ENCODE assay signal across 13 cellular contexts in genomic region chr2:240836781-240837467, GRCh38. TPM values are rescaled to one million over a fixed set of nuclear protein-coding genes. Genes with fewer than 3 reads are reported as not detected.
DNase-seq lines count a peak whose midpoint lies in the region; ATAC-seq, FAIRE-seq and TF ChIP-seq lines count a peak whose summit lies in the region.
"Had no signal": no experiment of that assay in that cellular context is flagged by ENCODE, and none has a peak within 500 bp of the region (broad histone marks: within the 10 kb centered on the region; RNA-seq: fewer than 3 reads in every experiment).

No MANE protein-coding gene starts in this region.

- H4K8ac ChIP-seq in mesenchymal stem cell (ENCODE audit: low read length): no peak overlapping the region

- H3K18ac ChIP-seq in mesenchymal stem cell (ENCODE audit: low read depth in 1 of 2, low read length in 2 of 2): no peak overlapping the region

- DNase-seq in A549 (ENCODE audit: low read depth in 1 of 2, low spot score in 1 of 2): no peak
- peak; percentile 44 for DNase-seq in HCEC 1CT
- DNase-seq in fibroblast of lung (ENCODE audit: low read depth in 2 of 2): peak; percentile 61 to 78
- no peak for DNase-seq in mesenchymal stem cell
- no peak for DNase-seq in germinal center (ENCODE audit: low spot score)
- no peak for DNase-seq in HUDEP-2 (lab: John Stamatoyannopoulos, UW; ENCODE audit: unreplicated experiment in 76 of 76)

- no peak for FAIRE-seq in A549 (lab: Jason Lieb, UNC)
- FAIRE-seq: K562 had no signal

- no peak overlapping the region for H2BK15ac ChIP-seq in mesenchymal stem cell (ENCODE audit: low read depth, poor library complexity, severe bottlenecking)

- H3K4me1 ChIP-seq in A549: peaks cover 9% of the 10 kb centered on the region; the same call in 1 of the 3 replicates
- peaks cover 1% of the 10 kb centered on the region for H3K4me1 ChIP-seq in fibroblast of lung (ENCODE audit: control insufficient read depth, extremely low read depth, insufficient read depth, low read length)
- peaks cover 6% of the 10 kb centered on the region for H3K4me1 ChIP-seq in mesenchymal stem cell (ENCODE audit: control insufficient read depth, insufficient read depth, low read depth, low read length)

- no peaks in the 10 kb centered on the region for H3K79me1 ChIP-seq in mesenchymal stem cell (replicated peaks; ENCODE audit: low read length, poor library complexity, severe bottlenecking)

- no peak overlapping the region for H2BK120ac ChIP-seq in mesenchymal stem cell (ENCODE audit: low read depth, low read length)

- no peak overlapping the region for H3K23ac ChIP-seq in mesenchymal stem cell (ENCODE audit: low read length in 2 of 2)

- CTCF ChIA-PET in A549 (lab: Yijun Ruan, JAX): no interaction called here

- H3K79me2 ChIP-seq in fibroblast of lung (ENCODE audit: control insufficient read depth, insufficient read depth, low read length): no peaks in the 10 kb centered on the region

- H2AFZ ChIP-seq in fibroblast of lung (ENCODE audit: low read length) (no peak overlapping the region), mesenchymal stem cell (ENCODE audit: low read depth, low read length) (no peak overlapping the region)

- POLR2A ChIA-PET in A549 (lab: Yijun Ruan, JAX): no interaction called here

- H3K4me3 ChIP-seq in A549: no peak overlapping the region
- H3K4me3 ChIP-seq in fibroblast of lung (replicated peaks in 1 of 4; ENCODE audit: control extremely low read depth in 1 of 4, insufficient read depth in 1 of 4, low read depth in 3 of 4, low read length in 4 of 4): no peak overlapping the region
- peak overlapping the region in 1 of 2 experiments; percentile 23 for H3K4me3 ChIP-seq in mesenchymal stem cell (ENCODE audit: insufficient read depth in 1 of 2, low read depth in 1 of 2, low read length in 2 of 2)
- H3K4me3 ChIP-seq: ascending aorta, K562 had no signal

- TF ChIP-seq CTCF in A549 (IDR thresholded peaks at IDR 0.05) (no peak), fibroblast of lung (conservative IDR thresholded peaks at IDR 0.05 in 1 of 2, IDR thresholded peaks at IDR 0.05 in 1 of 2; ENCODE audit: low read depth in 1 of 2, low read length in 2 of 2) (no peak)

- peak; percentile 8 to 9; a peak in 1 of 6 replicates for ATAC-seq in A549
- no peak for ATAC-seq in GM21723 (IDR thresholded peaks at IDR 0.05; ENCODE audit: unreplicated experiment)
- no peak for ATAC-seq in HG03354 (IDR thresholded peaks at IDR 0.05; ENCODE audit: poor library complexity, severe bottlenecking, unreplicated experiment)
- ATAC-seq: K562 had no signal

- H3K9me3 ChIP-seq in A549: no peaks in the 10 kb centered on the region
- no peaks in the 10 kb centered on the region for H3K9me3 ChIP-seq in fibroblast of lung (ENCODE audit: control insufficient read depth, insufficient read depth, low read depth, low read length)
- H3K9me3 ChIP-seq in mesenchymal stem cell (ENCODE audit: control insufficient read depth, low read length): no peaks in the 10 kb centered on the region
- H3K9me3 ChIP-seq: ascending aorta had no signal

- H3K27me3 ChIP-seq in fibroblast of lung (ENCODE audit: control insufficient read depth, insufficient read depth, low read length) (peaks cover 17% of the 10 kb centered on the region), mesenchymal stem cell (ENCODE audit: control insufficient read depth in 1 of 2, insufficient read depth in 1 of 2, low read length in 2 of 2) (peaks cover 39 to 89% of the 10 kb centered on the region in 2 experiments)
- H3K27me3 ChIP-seq: ascending aorta had no signal

- H4K20me1 ChIP-seq in fibroblast of lung (ENCODE audit: control insufficient read depth, extremely low read depth, insufficient read depth, low read length): no peaks in the 10 kb centered on the region

- H3K14ac ChIP-seq in mesenchymal stem cell (ENCODE audit: low read length in 2 of 2): no peak overlapping the region

- TF ChIP-seq POLR2A in A549 (IDR thresholded peaks at IDR 0.05; ENCODE audit: low read length): no peak

- H3K9ac ChIP-seq in fibroblast of lung (ENCODE audit: insufficient read depth, low read length): no peak overlapping the region
- no peak overlapping the region for H3K9ac ChIP-seq in mesenchymal stem cell (ENCODE audit: low read length)

- H3K4me2 ChIP-seq in A549: no peak overlapping the region
- H3K4me2 ChIP-seq in fibroblast of lung (ENCODE audit: extremely low read depth, insufficient read depth, low read length): no peak overlapping the region
- no peak overlapping the region for H3K4me2 ChIP-seq in mesenchymal stem cell (ENCODE audit: low read length, poor library complexity, severe bottlenecking)

- no peak overlapping the region for H3K4ac ChIP-seq in mesenchymal stem cell (ENCODE audit: low read depth in 1 of 2, low read length in 2 of 2)

- 25% methylated on average over 13 of the region's 17 CpGs for WGBS in A549 (ENCODE audit: missing lambda C conversion rate)
- 86% methylated on average over 17 of the region's 17 CpGs for WGBS in mesenchymal stem cell

- no peak overlapping the region for H2BK12ac ChIP-seq in mesenchymal stem cell (ENCODE audit: low read length in 2 of 2)

- TF ChIP-seq RAD21 in A549 (conservative IDR thresholded peaks at IDR 0.05 in 1 of 2, IDR thresholded peaks at IDR 0.05 in 1 of 2): no peak

- no peak overlapping the region for H3K27ac ChIP-seq in A549
- H3K27ac ChIP-seq in fibroblast of lung (ENCODE audit: insufficient read depth, low read length): no peak overlapping the region
- no peak overlapping the region for H3K27ac ChIP-seq in mesenchymal stem cell (ENCODE audit: low read length, poor library complexity, severe bottlenecking)
- H3K27ac ChIP-seq: ascending aorta had no signal

- peak overlapping the region; percentile 7 for H4K91ac ChIP-seq in mesenchymal stem cell (ENCODE audit: low read length)

- H2AK5ac ChIP-seq in mesenchymal stem cell (ENCODE audit: low read length, severe bottlenecking): no peak overlapping the region

- no peak overlapping the region for H2BK5ac ChIP-seq in mesenchymal stem cell (ENCODE audit: low read depth, low read length, poor library complexity, severe bottlenecking)

- H3K36me3 ChIP-seq in fibroblast of lung (ENCODE audit: control insufficient read depth, insufficient read depth, low read length): no peaks in the 10 kb centered on the region
- H3K36me3 ChIP-seq in mesenchymal stem cell (ENCODE audit: control insufficient read depth in 1 of 2, insufficient read depth in 2 of 2, low read depth in 1 of 2, low read length in 2 of 2): no peaks in the 10 kb centered on the region
- H3K36me3 ChIP-seq: ascending aorta had no signal

- TF ChIP-seq EP300 in A549 (IDR thresholded peaks at IDR 0.05): no peak

TF ChIP-seq in A549, 52 proteins besides CTCF, POLR2A, EP300 and RAD21:
- TF ChIP-seq ZSCAN20 (CRISPR knock-in tag; IDR thresholded peaks at IDR 0.05) (no peak), CBX2 (IDR thresholded peaks at IDR 0.05; ENCODE audit: borderline replicate concordance, low read depth) (no peak), HOXB13 (CRISPR knock-in tag; IDR thresholded peaks at IDR 0.05; ENCODE audit: low read depth) (no peak), RCOR1 (IDR thresholded peaks at IDR 0.05; ENCODE audit: low read depth, low read length) (no peak), PHF8 (IDR thresholded peaks at IDR 0.05; ENCODE audit: borderline replicate concordance, low read depth) (no peak), TFCP2L1 (CRISPR knock-in tag; IDR thresholded peaks at IDR 0.05) (no peak), EHF (CRISPR knock-in tag; IDR thresholded peaks at IDR 0.05) (no peak), FOSB (CRISPR knock-in tag; IDR thresholded peaks at IDR 0.05) (no peak), KDM1A (IDR thresholded peaks at IDR 0.05; ENCODE audit: low read depth) (no peak), HOXA7 (CRISPR knock-in tag; IDR thresholded peaks at IDR 0.05) (no peak)
TF ChIP-seq in A549: peak in this region for 0.

RNA-seq across cellular contexts. Expression of gene KIF1A, which starts 16.9 kb away (rescaled TPM):
- polyA plus RNA-seq in A549 (2011; rRNA removed) (0.28 and 0.50 TPM in 2 replicates), A549 (2017; fragmentation: RNase III; extraction: RNeasy Plus Mini Kit Qiagen cat#74134 plus additional on column Dnase treatment) (0.26 to 0.35 TPM (median 0.28 TPM) in 3 replicates), fibroblast of lung (0.01 and 0.05 TPM in 2 replicates)
- polyA plus RNA-seq in A549 (2012; cell fraction: cytosol; rRNA removed): 0.33 and 0.45 TPM in 2 replicates
- 1.4 and 1.5 TPM in 2 replicates for polyA plus RNA-seq in A549 (2012; cell fraction: nucleus; rRNA removed)
- 1.2 and 1.9 TPM in 2 replicates for polyA minus RNA-seq in A549 (2011; rRNA and poly(A)+ RNA removed)
- not detected in 2 replicates for total RNA-seq in fibroblast of lung
- polyA plus RNA-seq in fibroblast of lung (2012): not detected in 2 replicates
- polyA minus RNA-seq in fibroblast of lung (ENCODE audit: low replicate concordance): not detected in 2 replicates
- polyA plus RNA-seq in mesenchymal stem cell (2013, experiment 1 of 2): 0.07 TPM
- 0.01 TPM for polyA plus RNA-seq in mesenchymal stem cell (2013, experiment 2 of 2)
- total RNA-seq: OCI-LY7 had no signal

RNA-seq across cellular contexts. Expression of gene AGXT, which starts 31.7 kb away (rescaled TPM):
- polyA plus RNA-seq in A549 (2011; rRNA removed) (not detected in 2 replicates), A549 (2017; fragmentation: RNase III; extraction: RNeasy Plus Mini Kit Qiagen cat#74134 plus additional on column Dnase treatment) (not detected in 3 replicates), fibroblast of lung (not detected in 2 replicates)
- polyA plus RNA-seq in A549 (2012; cell fraction: cytosol; rRNA removed): not detected in 2 replicates
- not detected in 2 replicates for polyA plus RNA-seq in A549 (2012; cell fraction: nucleus; rRNA removed)
- not detected in 2 replicates for polyA minus RNA-seq in A549 (2011; rRNA and poly(A)+ RNA removed)
- not detected in 2 replicates for total RNA-seq in fibroblast of lung
- not detected in 2 replicates for polyA plus RNA-seq in fibroblast of lung (2012)
- polyA minus RNA-seq in fibroblast of lung (ENCODE audit: low replicate concordance): not detected in 2 replicates
- not detected for polyA plus RNA-seq in mesenchymal stem cell (2013, experiment 1 of 2)
- polyA plus RNA-seq in mesenchymal stem cell (2013, experiment 2 of 2): not detected
- total RNA-seq: ascending aorta, H7, OCI-LY7, pulmonary artery endothelial cell had no signal
- polyA plus RNA-seq: K562 had no signal

RNA-seq across cellular contexts. Expression of gene MAB21L4, which starts 59.0 kb away (rescaled TPM):
- polyA plus RNA-seq in A549 (2011; rRNA removed) (not detected in 2 replicates), A549 (2017; fragmentation: RNase III; extraction: RNeasy Plus Mini Kit Qiagen cat#74134 plus additional on column Dnase treatment) (not detected in 3 replicates), fibroblast of lung (not detected in 2 replicates)
- polyA plus RNA-seq in A549 (2012; cell fraction: cytosol; rRNA removed): 0.03 and 0.04 TPM in 2 replicates
- 0.05 TPM in 1 of 2 replicates, not detected in the other for polyA plus RNA-seq in A549 (2012; cell fraction: nucleus; rRNA removed)
- not detected in 2 replicates for polyA minus RNA-seq in A549 (2011; rRNA and poly(A)+ RNA removed)
- not detected in 2 replicates for total RNA-seq in fibroblast of lung
- polyA plus RNA-seq in fibroblast of lung (2012): not detected in 2 replicates
- polyA minus RNA-seq in fibroblast of lung (ENCODE audit: low replicate concordance): not detected in 2 replicates
- not detected for polyA plus RNA-seq in mesenchymal stem cell (2013, experiment 1 of 2)
- not detected for polyA plus RNA-seq in mesenchymal stem cell (2013, experiment 2 of 2)
- total RNA-seq: ascending aorta, H7, K562, OCI-LY7, pulmonary artery endothelial cell had no signal

Comparison
In these comparisons a context has a peak if more than half of its experiments do, and no peak if none do; other contexts are left out.
1. ATAC-seq: peak in A549 (2 of 2); none in GM21723 (single experiment) and HG03354 (single experiment).
2. DNase-seq: peak in HCEC 1CT (single experiment) and fibroblast of lung (2 of 2); none in A549 (0 of 2), mesenchymal stem cell (single experiment), germinal center (single experiment) and HUDEP-2 (0 of 76).